Comparison of ENCODE assay signal across 7 cellular contexts in genomic region chr15:74857082-74857655, GRCh38. TPM values are rescaled to one million over a fixed set of nuclear protein-coding genes. Genes with fewer than 3 reads are reported as not detected.
A peak's percentile ranks its signal among the peaks of the same experiment; 100 is the strongest.
DNase-seq lines count a peak whose midpoint lies in the region; ATAC-seq lines count a peak whose summit lies in the region.

No MANE protein-coding gene starts in this region.

- DNase-seq in T-helper 17 cell = no peak
- peak; percentile 76 to 82 for DNase-seq in trophoblast cell
- DNase-seq in stimulated activated naive CD4-positive, alpha-beta T cell (lab: John Stamatoyannopoulos, UW) = no peak
- DNase-seq in GM23248 = no peak
- DNase-seq in SHP77 (lab: John Stamatoyannopoulos, UW) = no peak

- no peak overlapping the region for H3K4ac ChIP-seq in trophoblast cell (ENCODE audit: low read depth, low read length)

- H3K4me1 ChIP-seq in trophoblast cell (ENCODE audit: control insufficient read depth in 1 of 2, insufficient read depth in 2 of 2, low read length in 2 of 2) (peaks cover 14 to 15% of the 10 kb centered on the region in 2 experiments), GM23248 (ENCODE audit: insufficient read depth) (no peaks in the 10 kb centered on the region)

- no CpG with 5 or more reads among the region's 5 CpGs for WGBS in trophoblast cell (ENCODE audit: extremely low coverage, insufficient coverage, insufficient read length)
- WGBS in GM23248 (ENCODE audit: low coverage in 1 of 2, low lambda C conversion rate in 2 of 2, missing lambda C conversion rate in 2 of 2), 2 experiments = 74 to 84% methylated on average over 5 of the region's 5 CpGs

- no peaks in the 10 kb centered on the region for H3F3A ChIP-seq in GM23248 (ENCODE audit: insufficient read depth)

- H2AFZ ChIP-seq in trophoblast cell (ENCODE audit: insufficient read depth, low read length, poor library complexity) (no peak overlapping the region), GM23248 (no peak overlapping the region)

- peaks cover 20 to 22% of the 10 kb centered on the region in 2 experiments for H3K36me3 ChIP-seq in trophoblast cell (ENCODE audit: control insufficient read depth in 1 of 2, insufficient read depth in 2 of 2, low read length in 2 of 2)
- no peaks in the 10 kb centered on the region for H3K36me3 ChIP-seq in GM23248 (ENCODE audit: low read depth)

- peaks cover 25% of the 10 kb centered on the region for H3K4me1 Mint-ChIP-seq in T-helper 17 cell

- no peak overlapping the region for H3K18ac ChIP-seq in trophoblast cell (ENCODE audit: low read length)

- no peaks in the 10 kb centered on the region for H3K79me1 ChIP-seq in trophoblast cell (ENCODE audit: low read length)

- H3K9ac ChIP-seq in trophoblast cell (ENCODE audit: low read length) = no peak overlapping the region
- no peak overlapping the region for H3K9ac ChIP-seq in GM23248

- H4K12ac ChIP-seq in trophoblast cell (ENCODE audit: low read depth, low read length) = no peak overlapping the region

- no peak overlapping the region for H3K14ac ChIP-seq in trophoblast cell (ENCODE audit: low read length)

- peak; percentile 66 for ATAC-seq in GM19025 (IDR thresholded peaks at IDR 0.05; ENCODE audit: low read depth, unreplicated experiment)
- peak; percentile 76 for ATAC-seq in HG02870 (IDR thresholded peaks at IDR 0.05; ENCODE audit: unreplicated experiment)
- ATAC-seq in T-helper 17 cell = peak; percentile 30

- H4K91ac ChIP-seq in trophoblast cell (ENCODE audit: low read depth, low read length) = no peak overlapping the region

- H3K27me3 Mint-ChIP-seq in T-helper 17 cell = no peaks in the 10 kb centered on the region

- H3K27ac Mint-ChIP-seq in T-helper 17 cell = peak overlapping the region; percentile 63

- H3K79me2 ChIP-seq in trophoblast cell (ENCODE audit: control insufficient read depth, insufficient read depth, low read length, poor library complexity) = peaks cover 5% of the 10 kb centered on the region
- H3K79me2 ChIP-seq in GM23248 (ENCODE audit: insufficient read depth) = peaks cover 79% of the 10 kb centered on the region

- H3K36me3 Mint-ChIP-seq in T-helper 17 cell (ENCODE audit: low read depth) = peaks cover 2% of the 10 kb centered on the region

- peak overlapping the region; percentile 19 for H3K4me3 Mint-ChIP-seq in T-helper 17 cell

- in situ Hi-C loops in GM23248 (cut with MboI) = no loop called here

- no peaks in the 10 kb centered on the region for H4K20me1 ChIP-seq in GM23248 (ENCODE audit: insufficient read depth)

- H3K4me2 ChIP-seq in trophoblast cell (ENCODE audit: low read length) (no peak overlapping the region), GM23248 (ENCODE audit: unreplicated experiment) (no peak overlapping the region)

- no peak overlapping the region for H3K4me3 ChIP-seq in trophoblast cell (ENCODE audit: low read depth, low read length)
- H3K4me3 ChIP-seq in GM23248 = no peak overlapping the region

- no peak overlapping the region for H2AK5ac ChIP-seq in trophoblast cell (ENCODE audit: low read length)

- H4K8ac ChIP-seq in trophoblast cell (ENCODE audit: low read depth, low read length) = no peak overlapping the region

- no peak overlapping the region for H2BK12ac ChIP-seq in trophoblast cell (ENCODE audit: low read length)

- H3K27ac ChIP-seq in trophoblast cell (ENCODE audit: low read depth, low read length) (no peak overlapping the region), GM23248 (no peak overlapping the region)

- no peak overlapping the region for H2BK120ac ChIP-seq in trophoblast cell (ENCODE audit: insufficient read depth, low read length, poor library complexity)

- H2BK5ac ChIP-seq in trophoblast cell (ENCODE audit: low read depth, low read length, poor library complexity) = no peak overlapping the region

- no peaks in the 10 kb centered on the region for H3K9me2 ChIP-seq in GM23248 (ENCODE audit: insufficient read depth)

- H3K23ac ChIP-seq in trophoblast cell (ENCODE audit: low read length) = no peak overlapping the region

- H3K9me3 ChIP-seq in T-helper 17 cell (ENCODE audit: control insufficient read depth, low read length, poor library complexity, severe bottlenecking) = no peaks in the 10 kb centered on the region
- H3K9me3 ChIP-seq in trophoblast cell (ENCODE audit: insufficient read depth, low read depth, low read length) = no peaks in the 10 kb centered on the region
- H3K9me3 ChIP-seq in GM23248 (ENCODE audit: low read depth) = no peaks in the 10 kb centered on the region

- no peaks in the 10 kb centered on the region for H3K27me3 ChIP-seq in trophoblast cell (ENCODE audit: insufficient read depth, low read length)
- H3K27me3 ChIP-seq in GM23248 (replicated peaks; ENCODE audit: insufficient read depth) = no peaks in the 10 kb centered on the region

RNA-seq across cellular contexts. Expression of gene ULK3, which starts 14.2 kb away (rescaled TPM):
- total RNA-seq in T-helper 17 cell = 10 to 100 TPM; 44.6 to 49.0 TPM
- polyA plus RNA-seq in trophoblast cell (2013) = 9.3 and 10.1 TPM in 2 replicates
- total RNA-seq in GM23248 (2014; rRNA removed; shearing (Covaris generic)) = 29.1 and 30.3 TPM in 2 replicates
- polyA plus RNA-seq in GM23248 (2016; fragmentation: Nextera tagmentation; extraction: Ambion mirVana) = 14.0 and 14.6 TPM in 2 replicates

RNA-seq across cellular contexts. Expression of gene SCAMP2, which starts 16.0 kb away (rescaled TPM):
- total RNA-seq in T-helper 17 cell = 10 to 100 TPM; 84.1 to 86.8 TPM
- 73.8 and 78.1 TPM in 2 replicates for polyA plus RNA-seq in trophoblast cell (2013)
- 28.7 and 49.2 TPM in 2 replicates for total RNA-seq in GM23248 (2014; rRNA removed; shearing (Covaris generic))
- polyA plus RNA-seq in GM23248 (2016; fragmentation: Nextera tagmentation; extraction: Ambion mirVana) = 83.0 and 86.2 TPM in 2 replicates

RNA-seq across cellular contexts. Expression of gene CPLX3, which starts 30.7 kb away (rescaled TPM):
- total RNA-seq in T-helper 17 cell = under 1 TPM in 1 of 2 donors, not detected in 1; 0.20 TPM
- 0.03 TPM in 2 replicates for polyA plus RNA-seq in trophoblast cell (2013)
- not detected in 2 replicates for total RNA-seq in GM23248 (2014; rRNA removed; shearing (Covaris generic))
- polyA plus RNA-seq in GM23248 (2016; fragmentation: Nextera tagmentation; extraction: Ambion mirVana) = not detected in 2 replicates

RNA-seq across cellular contexts. Expression of gene MPI, which starts 32.7 kb away (rescaled TPM):
- 10 to 100 TPM; 25.4 to 38.2 TPM for total RNA-seq in T-helper 17 cell
- polyA plus RNA-seq in trophoblast cell (2013) = 18.5 and 19.3 TPM in 2 replicates
- total RNA-seq in GM23248 (2014; rRNA removed; shearing (Covaris generic)) = 79.0 and 85.2 TPM in 2 replicates
- polyA plus RNA-seq in GM23248 (2016; fragmentation: Nextera tagmentation; extraction: Ambion mirVana) = 34.8 and 41.2 TPM in 2 replicates

RNA-seq across cellular contexts. Expression of gene LMAN1L, which starts 44.5 kb away (rescaled TPM):
- under 1 TPM; 0.82 to 0.91 TPM for total RNA-seq in T-helper 17 cell
- not detected in 2 replicates for polyA plus RNA-seq in trophoblast cell (2013)
- total RNA-seq in GM23248 (2014; rRNA removed; shearing (Covaris generic)) = not detected in 2 replicates
- not detected in 2 replicates for polyA plus RNA-seq in GM23248 (2016; fragmentation: Nextera tagmentation; extraction: Ambion mirVana)

Comparison
In these comparisons a context has a peak if more than half of its experiments do, and no peak if none do; other contexts are left out.
1. DNase-seq: peak in trophoblast cell (2 of 2); none in T-helper 17 cell (0 of 3), stimulated activated naive CD4-positive, alpha-beta T cell (0 of 6), GM23248 (single experiment) and SHP77 (0 of 2).
2. Peak in every context shown above with its lines, with median percentiles within 50 percentile points of each other: ATAC-seq.